In the genomic region with DNA sequence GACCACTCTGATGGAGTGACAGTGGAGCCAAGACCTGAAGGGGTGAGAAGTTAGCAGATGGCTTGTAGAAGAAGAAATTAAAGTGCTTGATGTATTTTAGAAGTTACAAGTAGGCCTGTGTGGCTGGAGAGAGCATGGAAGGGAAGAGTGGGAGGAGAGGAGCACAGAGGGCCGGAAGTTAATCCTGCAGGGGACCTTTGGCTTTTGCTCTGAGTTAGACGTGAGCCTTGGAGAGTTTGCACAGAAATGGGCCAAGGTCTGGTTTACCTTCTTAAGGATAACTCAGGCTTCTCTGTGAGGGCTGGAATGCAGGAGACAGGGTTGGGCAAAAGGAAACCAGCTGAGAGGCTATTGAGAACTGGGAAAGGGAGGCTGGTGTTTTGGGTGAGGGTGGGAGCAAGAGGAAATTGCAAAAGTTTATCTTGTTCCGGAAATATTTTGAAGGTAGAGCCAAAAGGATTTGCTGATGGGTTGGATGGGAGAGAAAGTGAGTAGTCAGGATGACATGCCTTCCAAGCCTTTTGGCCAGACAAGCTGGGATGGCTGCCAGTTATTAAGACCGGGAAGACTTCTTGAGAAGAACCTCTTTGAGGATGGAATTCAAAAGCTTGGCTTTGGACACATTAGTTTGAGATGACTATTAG, we compare ENCODE assay signal across 15 cellular contexts. TPM values are rescaled to one million over a fixed set of nuclear protein-coding genes. Genes with fewer than 3 reads are reported as not detected.
DNase-seq lines count a peak whose midpoint lies in the region; ATAC-seq and TF ChIP-seq lines count a peak whose summit lies in the region.
"Had no signal": no experiment of that assay in that cellular context is flagged by ENCODE, and none has a peak within 500 bp of the region (broad histone marks: within the 10 kb centered on the region; RNA-seq: fewer than 3 reads in every experiment).

No MANE protein-coding gene starts in this region.

- no TSS peak for BruUV-seq in PC-3 (replicated peaks; lab: Mats Ljungman, UMichigan)

- no peaks in the 10 kb centered on the region for H4K20me1 ChIP-seq in PC-3 (ENCODE audit: low read length)

- WGBS in esophagus muscularis mucosa, result 53% methylated on average over 4 of the region's 4 CpGs

- H3K79me2 ChIP-seq in PC-3 (ENCODE audit: low read length), result no peaks in the 10 kb centered on the region

- peaks cover 5% of the 10 kb centered on the region for H3F3A ChIP-seq in PC-3 (ENCODE audit: low read length, unreplicated experiment)

- CTCF ChIA-PET in PC-3 (lab: Charles Lee), result no interaction called here

- TF ChIP-seq CTCF in PC-3 (conservative IDR thresholded peaks at IDR 0.05; ENCODE audit: low read depth, low read length) (no peak), esophagus muscularis mucosa (IDR thresholded peaks at IDR 0.05) (no peak)

- POLR2A ChIA-PET in PC-3 (lab: Charles Lee; ENCODE audit: unreplicated experiment), result no interaction called here

- no peak for TF ChIP-seq POLR2A in esophagus muscularis mucosa (IDR thresholded peaks at IDR 0.05; ENCODE audit: low read depth)

- peak overlapping the region; percentile 99 for H3K27ac ChIP-seq in PC-3 (ENCODE audit: low read length)
- H3K27ac ChIP-seq in esophagus muscularis mucosa (replicated peaks in 1 of 4), result no peak overlapping the region
- H3K27ac ChIP-seq: VCaP had no signal

- H3K36me3 ChIP-seq in PC-3 (ENCODE audit: low read depth, low read length) (no peaks in the 10 kb centered on the region), esophagus muscularis mucosa (no peaks in the 10 kb centered on the region)

- TF ChIP-seq EP300 in esophagus muscularis mucosa (IDR thresholded peaks at IDR 0.05), result no peak

- ATAC-seq in PC-3 (peak; percentile 11; the same call in 1 of the 2 replicates), GM21737 (IDR thresholded peaks at IDR 0.05; ENCODE audit: unreplicated experiment) (no peak), HG02973 (IDR thresholded peaks at IDR 0.05; ENCODE audit: unreplicated experiment) (no peak)
- ATAC-seq: activated naive CD8-positive, alpha-beta T cell treated with anti-CD3 and anti-CD28 coated beads, Interleukin-2, amount 50 U/mL, for 24 hours had no signal

- H3K4me2 ChIP-seq in PC-3 (ENCODE audit: low read length), result peak overlapping the region; percentile 51

- H3K9ac ChIP-seq in PC-3 (ENCODE audit: low read length), result peak overlapping the region; percentile 77

- no peak overlapping the region for H2AFZ ChIP-seq in PC-3 (ENCODE audit: low read length)

- H3K4me3 ChIP-seq in PC-3 (ENCODE audit: low read length) (no peak overlapping the region), esophagus muscularis mucosa (no peak overlapping the region)

- intact Hi-C loops in PC-3 (cut with micrococcal nuclease) (no loop called here), esophagus muscularis mucosa (cut with DNase I) (no loop called here)

- H3K4me1 ChIP-seq in PC-3 (ENCODE audit: insufficient read depth, low read length) (peaks cover 45% of the 10 kb centered on the region), esophagus muscularis mucosa (peaks cover 0 to 5% (median 0%) of the 10 kb centered on the region in 4 donors)

- DNase-seq in AG20443 (ENCODE audit: low spot score) (peak; percentile 64), PC-3 (peak; percentile 83), epidermal melanocyte (ENCODE audit: insufficient read length, low spot score) (peak; percentile 15), kidney tubule cell (ENCODE audit: low spot score) (peak; percentile 41), NCI-H187 treated with DMSO at 0.1 percent for 48 hours (lab: John Stamatoyannopoulos, UW) (no peak), esophagus muscularis mucosa (ENCODE audit: extremely low spot score) (no peak)
- DNase-seq: activated naive CD8-positive, alpha-beta T cell treated with anti-CD3 and anti-CD28 coated beads, Interleukin-2, amount 50 U/mL, for 24 hours; effector memory CD4-positive, alpha-beta T cell; GF-D8; NCI-H1417 treated with DMSO at 0.1 percent for 48 hours; NCI-H69; SHP77 had no signal

- H3K9me3 ChIP-seq in PC-3 (ENCODE audit: low read length), result no peaks in the 10 kb centered on the region
- H3K9me3 ChIP-seq in esophagus muscularis mucosa, result no peaks in the 10 kb centered on the region

- H3K27me3 ChIP-seq in PC-3 (ENCODE audit: low read length) (no peaks in the 10 kb centered on the region), esophagus muscularis mucosa (peaks cover 0 to 3% (median 0%) of the 10 kb centered on the region in 4 donors)

- H3K9me2 ChIP-seq in PC-3 (replicated peaks; ENCODE audit: low read length), result no peaks in the 10 kb centered on the region

RNA-seq across cellular contexts. Expression of a gene that starts 17.5 kb away (rescaled TPM):
- total RNA-seq in PC-3 (2014; rRNA removed) (163 and 167 TPM in 2 replicates), esophagus muscularis mucosa (1 to 10 TPM in 2 of 4 donors, under 1 TPM in 2; 0.26 to 1.3 (median 0.85) TPM)

RNA-seq across cellular contexts. Expression of a gene that starts 48.5 kb away (rescaled TPM):
- total RNA-seq in PC-3 (2014; rRNA removed) (0.11 TPM in 1 of 2 replicates, not detected in the other), esophagus muscularis mucosa (not detected)

Comparison
In these comparisons a context has a peak if more than half of its experiments do, and no peak if none do; other contexts are left out.
1. DNase-seq: peak in AG20443 (single experiment), PC-3 (single experiment), epidermal melanocyte (single experiment) and kidney tubule cell (single experiment); none in NCI-H187 treated with DMSO at 0.1 percent for 48 hours (single experiment) and esophagus muscularis mucosa (single experiment).
2. RNA of a gene that starts 17.5 kb away (total RNA-seq): 163 to 167 TPM in PC-3; 0.26 to 1.3 TPM in esophagus muscularis mucosa; every median in the first group is over 10 times any median in the second.